Comparison of ENCODE assay signal across 20 cellular contexts in the genomic region with DNA sequence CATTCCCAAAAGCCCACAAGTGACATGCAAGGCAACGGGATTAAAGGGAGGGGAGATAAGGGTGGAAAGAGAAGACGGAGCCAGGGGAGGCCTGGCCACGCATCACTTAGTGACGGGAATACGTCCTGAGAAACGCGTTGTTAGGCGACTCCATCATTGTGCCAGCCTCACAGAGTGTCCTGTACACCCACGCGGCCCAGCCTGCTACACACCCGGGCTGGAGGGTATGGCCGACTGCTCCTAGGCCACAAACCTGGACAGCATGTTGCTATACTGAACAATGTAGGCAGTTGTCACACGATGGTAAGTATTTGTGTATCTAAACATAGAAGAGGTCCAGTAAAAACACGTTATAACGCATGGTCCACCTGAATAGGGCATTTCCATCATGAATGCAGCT. TPM values are rescaled to one million over a fixed set of nuclear protein-coding genes. Genes with fewer than 3 reads are reported as not detected.
DNase-seq lines count a peak whose midpoint lies in the region; ATAC-seq, FAIRE-seq and TF ChIP-seq lines count a peak whose summit lies in the region.
"Had no signal": no experiment of that assay in that cellular context is flagged by ENCODE, and none has a peak within 500 bp of the region (broad histone marks: within the 10 kb centered on the region; RNA-seq: fewer than 3 reads in every experiment).

No MANE protein-coding gene starts in this region.

- no peaks in the 10 kb centered on the region for H3F3A ChIP-seq in neural progenitor cell (ENCODE audit: low read depth)

- H3K4me2 ChIP-seq in neural progenitor cell = no peak overlapping the region
- H3K4me2 ChIP-seq: A549, GM23338 had no signal

- ATAC-seq in Right ventricle myocardium inferior = no peak
- ATAC-seq: A549, GM23338 had no signal

- no peak for FAIRE-seq in kidney (lab: Jason Lieb, UNC)
- FAIRE-seq: A549, D721Med, GM12892, GM18507 had no signal

- WGBS in spleen, 5 donors = 85 to 93% (median 91%) methylated on average over 15 of the region's 15 CpGs

- DNase-seq in Right ventricle myocardium inferior (ENCODE audit: missing footprints) (peak; percentile 68), cardiac septum (ENCODE audit: low spot score) (no peak), kidney (peak; percentile 43), spleen (peak; percentile 41), DMS153 (lab: John Stamatoyannopoulos, UW) (no peak), NCI-H526 (lab: John Stamatoyannopoulos, UW) (no peak), neural progenitor cell (ENCODE audit: low spot score) (no peak)
- DNase-seq: AML-193; Caco-2; CD4-positive, alpha-beta T cell; DMS79; GDM1; H7 had no signal

- H3K27me3 ChIP-seq in spleen (replicated peaks in 1 of 7) = peaks cover 0 to 38% (median 4%) of the 10 kb centered on the region in 7 donors
- no peaks in the 10 kb centered on the region for H3K27me3 ChIP-seq in neural progenitor cell

- peaks cover 4% of the 10 kb centered on the region for H3K27me3 Mint-ChIP-seq in neural progenitor cell (ENCODE audit: insufficient read depth, low read depth)
- H3K27me3 Mint-ChIP-seq: CD4-positive, alpha-beta T cell had no signal

- no peak for TF ChIP-seq POLR2A in spleen (IDR thresholded peaks at IDR 0.05)

- H3K9ac ChIP-seq in kidney (ENCODE audit: low read length in 2 of 2) (no peak overlapping the region), neural progenitor cell (no peak overlapping the region)

- H2AFZ ChIP-seq in neural progenitor cell (replicated peaks) = no peak overlapping the region
- H2AFZ ChIP-seq: GM23338 had no signal

- intact Hi-C loops in Right ventricle myocardium inferior (cut with DNase I) = no loop called here
- intact Hi-C loops in cardiac septum (cut with DNase I) = no loop called here
- intact Hi-C loops in kidney (cut with DNase I) = no loop called here
- intact Hi-C loops in spleen (cut with DNase I; ENCODE audit: low total_unique reads) = no loop called here

- H3K36me3 Mint-ChIP-seq in neural progenitor cell = peaks cover 2% of the 10 kb centered on the region

- H3K4me3 ChIP-seq in kidney (ENCODE audit: low read length in 2 of 2) (no peak overlapping the region), spleen (no peak overlapping the region), neural progenitor cell (no peak overlapping the region)
- H3K4me3 ChIP-seq: A549, GM23338 had no signal

- no peak overlapping the region for H3K4me3 Mint-ChIP-seq in neural progenitor cell
- H3K4me3 Mint-ChIP-seq: CD4-positive, alpha-beta T cell; GM23338 had no signal

- H3K27ac Mint-ChIP-seq in neural progenitor cell = no peak overlapping the region
- H3K27ac Mint-ChIP-seq: CD4-positive, alpha-beta T cell had no signal

- H4K20me1 ChIP-seq in neural progenitor cell (ENCODE audit: low read depth) = no peaks in the 10 kb centered on the region

- H3K79me2 ChIP-seq in neural progenitor cell (ENCODE audit: low read depth) = no peaks in the 10 kb centered on the region

- no peak for TF ChIP-seq CTCF in kidney (IDR thresholded peaks at IDR 0.05; ENCODE audit: borderline replicate concordance, extremely low read depth, insufficient read depth)
- TF ChIP-seq CTCF in spleen (IDR thresholded peaks at IDR 0.05 in 8 of 11, conservative IDR thresholded peaks at IDR 0.05 in 3 of 11) = no peak
- no peak for TF ChIP-seq CTCF in neural progenitor cell (IDR thresholded peaks at IDR 0.05)

- H3K4me1 ChIP-seq in kidney (ENCODE audit: control insufficient read depth in 1 of 2, insufficient read depth in 1 of 2, low read depth in 1 of 2, low read length in 2 of 2) = no peaks in the 10 kb centered on the region
- no peaks in the 10 kb centered on the region for H3K4me1 ChIP-seq in spleen
- peaks cover 3% of the 10 kb centered on the region for H3K4me1 ChIP-seq in neural progenitor cell
- H3K4me1 ChIP-seq: A549, Caco-2 had no signal

- peaks cover 18% of the 10 kb centered on the region for H3K4me1 Mint-ChIP-seq in neural progenitor cell

- H3K9me3 ChIP-seq in kidney (ENCODE audit: control insufficient read depth in 1 of 2, low read length in 2 of 2) (no peaks in the 10 kb centered on the region), spleen (no peaks in the 10 kb centered on the region), neural progenitor cell (ENCODE audit: low read depth) (no peaks in the 10 kb centered on the region)
- H3K9me3 ChIP-seq: A549, Caco-2 had no signal

- H3K27ac ChIP-seq in kidney (ENCODE audit: low read depth in 2 of 2, low read length in 2 of 2) (no peak overlapping the region), spleen (no peak overlapping the region), neural progenitor cell (no peak overlapping the region)
- H3K27ac ChIP-seq: 22Rv1, A549, C4-2B had no signal

- no peaks in the 10 kb centered on the region for H3K36me3 ChIP-seq in kidney (ENCODE audit: control insufficient read depth in 1 of 2, insufficient read depth in 2 of 2, low read length in 2 of 2)
- H3K36me3 ChIP-seq in spleen = peaks cover 0 to 2% (median 0%) of the 10 kb centered on the region in 6 donors
- H3K36me3 ChIP-seq in neural progenitor cell = no peaks in the 10 kb centered on the region

- H3K9me3 Mint-ChIP-seq in neural progenitor cell = no peaks in the 10 kb centered on the region
- H3K9me3 Mint-ChIP-seq: CD4-positive, alpha-beta T cell; GM23338 had no signal

RNA-seq across cellular contexts. Expression of gene NSG1, which starts 23.4 kb away (rescaled TPM):
- total RNA-seq in Right ventricle myocardium inferior (8.9 TPM), cardiac septum (2.6 TPM), kidney (9.5 TPM), spleen (1 to 10 TPM in 6 of 7 donors, under 1 TPM in 1; 0.66 to 4.1 (median 1.9) TPM), neural progenitor cell (ENCODE audit: low replicate concordance) (17.9 and 41.6 TPM in 2 replicates)
- polyA plus RNA-seq in kidney (ENCODE audit: insufficient read depth, low read depth, low replicate concordance) (4.7 TPM), spleen (under 1 TPM; 0.22 to 0.83 (median 0.26) TPM)

Comparison
In these comparisons a context has a peak if more than half of its experiments do, and no peak if none do; other contexts are left out.
1. DNase-seq: peak in Right ventricle myocardium inferior (single experiment), kidney (single experiment) and spleen (single experiment); none in cardiac septum (single experiment), DMS153 (single experiment), NCI-H526 (0 of 2) and neural progenitor cell (single experiment).